In the genomic region with DNA sequence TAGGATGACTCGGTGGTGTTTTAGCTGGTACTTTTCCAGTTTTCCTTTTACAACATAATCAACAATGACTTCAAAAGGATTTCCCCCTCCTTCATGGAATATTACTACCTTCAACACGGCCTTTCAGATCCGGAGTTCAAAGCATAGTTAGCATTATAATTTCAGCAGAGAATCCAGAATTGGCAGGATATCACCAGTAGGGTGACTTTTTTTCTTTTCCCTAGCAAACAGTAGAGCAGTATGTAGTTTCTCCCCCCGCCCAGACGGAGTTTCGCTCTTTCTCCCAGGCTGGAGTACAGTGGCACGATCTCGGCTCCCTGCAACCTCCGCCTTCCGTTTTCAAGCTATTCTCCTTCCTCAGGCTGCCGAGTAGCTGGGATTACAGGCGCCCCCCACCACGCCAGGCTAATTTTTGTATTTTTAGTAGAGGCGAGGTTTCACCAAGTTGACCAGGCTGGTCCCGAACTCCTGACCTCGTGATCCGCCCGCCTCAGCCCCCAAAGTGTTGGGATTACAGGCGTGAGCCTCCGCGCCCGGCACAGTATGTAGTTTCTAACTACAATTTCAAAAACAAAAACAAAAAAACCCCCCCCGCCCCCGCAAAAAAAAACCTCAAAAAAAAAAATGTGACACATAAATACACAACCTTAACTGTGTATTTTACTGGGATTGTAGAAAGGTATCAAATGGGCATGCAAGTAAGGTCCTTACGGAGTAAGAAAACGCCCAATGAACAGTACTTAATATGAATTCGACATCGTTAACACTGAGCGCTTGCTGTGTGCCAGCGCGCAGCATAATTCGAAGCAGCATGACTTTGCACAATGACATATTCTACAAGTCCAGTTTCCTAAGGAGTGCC, we compare ENCODE assay signal across 8 cellular contexts. TPM values are rescaled to one million over a fixed set of nuclear protein-coding genes. Genes with fewer than 3 reads are reported as not detected.
DNase-seq lines count a peak whose midpoint lies in the region; ATAC-seq, FAIRE-seq and TF ChIP-seq lines count a peak whose summit lies in the region.

No MANE protein-coding gene starts in this region.

- H3K4me3 ChIP-seq in astrocyte of the cerebellum (ENCODE audit: low read depth, low read length) = peak overlapping the region; percentile 63
- peak overlapping the region; percentile 52 for H3K4me3 ChIP-seq in hepatocyte

- H3K27me3 ChIP-seq in hepatocyte = no peaks in the 10 kb centered on the region

- H2AFZ ChIP-seq in hepatocyte = peak overlapping the region; percentile 35

- H3K4me2 ChIP-seq in hepatocyte = peak overlapping the region; percentile 82

- H3K9me3 ChIP-seq in hepatocyte (ENCODE audit: low read depth) = no peaks in the 10 kb centered on the region

- peak; percentile 12 for ATAC-seq in GM21723 (IDR thresholded peaks at IDR 0.05; ENCODE audit: unreplicated experiment)

- TF ChIP-seq CTCF in astrocyte of the cerebellum (IDR thresholded peaks at IDR 0.05; ENCODE audit: low read depth, low read length, missing control alignments) (peak; percentile 24), hepatocyte (IDR thresholded peaks at IDR 0.05; ENCODE audit: poor library complexity) (peak; percentile 20), D721Med (IDR thresholded peaks at IDR 0.05; ENCODE audit: insufficient read depth, missing control alignments) (no peak)

- no peak for FAIRE-seq in D721Med (lab: Jason Lieb, UNC)

- DNase-seq in COLO829 (ENCODE audit: low spot score) = peak; percentile 92
- DNase-seq in NCI-H1436 treated with DMSO at 0.1 percent for 48 hours (lab: John Stamatoyannopoulos, UW) = peak; percentile 77
- peak; percentile 37 for DNase-seq in T-helper 22 cell (ENCODE audit: low read depth)
- peak; percentile 49 for DNase-seq in astrocyte of the cerebellum (ENCODE audit: low read depth)
- DNase-seq in hepatocyte (ENCODE audit: low spot score) = peak; percentile 70
- DNase-seq in retina = peak; percentile 85
- no peak for DNase-seq in D721Med (ENCODE audit: insufficient read length, low spot score)

- peak overlapping the region; percentile 99 for H3K27ac ChIP-seq in hepatocyte

- no peaks in the 10 kb centered on the region for H3K36me3 ChIP-seq in hepatocyte (replicated peaks; ENCODE audit: insufficient read depth, low read depth)

- no peaks in the 10 kb centered on the region for H4K20me1 ChIP-seq in hepatocyte (ENCODE audit: insufficient read depth, poor library complexity, severe bottlenecking)

- peaks cover 11% of the 10 kb centered on the region for H3K4me1 ChIP-seq in hepatocyte (ENCODE audit: insufficient read depth)

- WGBS in hepatocyte (ENCODE audit: low lambda C conversion rate, missing lambda C conversion rate) = 6% methylated on average over 32 of the region's 32 CpGs

- in situ Hi-C loops in astrocyte of the cerebellum (cut with HindIII; ENCODE audit: low sequenced_read_pairs) = no loop called here

- H3K9me2 ChIP-seq in hepatocyte (replicated peaks; ENCODE audit: insufficient read depth) = no peaks in the 10 kb centered on the region

- H3K79me2 ChIP-seq in hepatocyte = peaks cover 33% of the 10 kb centered on the region

RNA-seq across cellular contexts. Expression of a gene that starts 1.5 kb away (rescaled TPM):
- total RNA-seq in hepatocyte = 24.3 and 32.0 TPM in 2 replicates
- 56.5 and 61.9 TPM in 2 replicates for polyA plus RNA-seq in hepatocyte

RNA-seq across cellular contexts. Expression of a gene that starts 30.4 kb away (rescaled TPM):
- 316 and 321 TPM in 2 replicates for total RNA-seq in hepatocyte
- 293 and 298 TPM in 2 replicates for polyA plus RNA-seq in hepatocyte
